11 cellular contexts compared by ENCODE assay signal in the genomic region with DNA sequence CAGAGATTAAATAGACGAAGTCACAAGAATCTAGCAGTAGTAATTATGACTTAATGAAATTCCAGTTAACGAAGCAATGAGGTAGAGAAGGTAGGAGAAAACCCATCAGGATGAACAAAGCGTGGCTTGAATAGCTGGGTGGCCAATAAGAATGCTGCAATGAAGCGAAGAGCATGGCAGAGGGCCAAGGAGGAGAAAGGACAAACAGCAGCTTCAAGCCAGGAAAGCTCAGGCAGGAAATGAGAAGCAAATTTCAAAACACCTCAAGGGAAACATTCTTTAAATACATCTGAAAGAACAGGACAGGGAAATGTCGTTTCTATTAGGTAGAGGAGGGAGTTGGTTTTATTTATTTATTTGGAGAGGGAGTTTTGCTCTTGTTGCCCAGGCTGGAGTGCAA.
DNase-seq lines count a peak whose midpoint lies in the region; ATAC-seq and TF ChIP-seq lines count a peak whose summit lies in the region.
"Had no signal": no experiment of that assay in that cellular context is flagged by ENCODE, and none has a peak within 500 bp of the region (broad histone marks: within the 10 kb centered on the region; RNA-seq: fewer than 3 reads in every experiment).

No MANE protein-coding gene starts in this region.

- no peak overlapping the region for H3K4me3 ChIP-seq in cardiac fibroblast (replicated peaks in 1 of 2; ENCODE audit: low read depth in 2 of 2, low read length in 2 of 2)
- no peak overlapping the region for H3K4me3 ChIP-seq in upper lobe of right lung
- H3K4me3 ChIP-seq: skin epidermis had no signal

- no peak overlapping the region for H3K27ac ChIP-seq in upper lobe of right lung

- no peaks in the 10 kb centered on the region for H3K9me3 ChIP-seq in upper lobe of right lung

- POLR2A ChIA-PET in HEK293T (lab: Yijun Ruan, JAX): no interaction called here

- ATAC-seq in upper lobe of right lung: peak; percentile 61
- ATAC-seq in HG03108 (IDR thresholded peaks at IDR 0.05; ENCODE audit: unreplicated experiment): no peak
- ATAC-seq: activated CD8-positive, alpha-beta T cell treated with anti-CD3 and anti-CD28 coated beads, Interleukin-2, amount 10 ng/mL, durations not matched to agents 7 days and 5 days had no signal

- H3K4me1 ChIP-seq in upper lobe of right lung: no peaks in the 10 kb centered on the region

- DNase-seq in NCI-H2029 (lab: John Stamatoyannopoulos, UW) (peak; percentile 59), cardiac fibroblast (ENCODE audit: low read depth in 2 of 2) (peak; percentile 90 to 93), kidney tubule cell (ENCODE audit: low spot score) (peak; percentile 83), upper lobe of right lung (no peak), HEK293T (ENCODE audit: extremely low spot score) (no peak), AG08396 (ENCODE audit: low spot score) (no peak)
- DNase-seq: activated CD8-positive, alpha-beta T cell treated with anti-CD3 and anti-CD28 coated beads, Interleukin-2, amount 10 ng/mL, durations not matched to agents 7 days and 5 days; DND-41; foreskin melanocyte had no signal

- CTCF ChIA-PET in HEK293T (lab: Yijun Ruan, JAX): interaction anchor here (1.7 kb wide), 1 partner anchor 12 kb away, joined by 7 read pairs; no protein-coding TSS in a partner anchor

- no peaks in the 10 kb centered on the region for H3K36me3 ChIP-seq in upper lobe of right lung

- intact Hi-C loops in upper lobe of right lung (cut with DNase I): no loop called here

- TF ChIP-seq CTCF in cardiac fibroblast (IDR thresholded peaks at IDR 0.05; ENCODE audit: low read depth, low read length): no peak
- TF ChIP-seq CTCF in upper lobe of right lung (IDR thresholded peaks at IDR 0.05): no peak

- H3K27me3 ChIP-seq in upper lobe of right lung: no peaks in the 10 kb centered on the region

TF ChIP-seq in HEK293T, 16 proteins besides CTCF, POLR2A, EP300 and RAD21:
- TF ChIP-seq CTBP1 (IDR thresholded peaks at IDR 0.05; ENCODE audit: borderline replicate concordance): no peak
- no peak for TF ChIP-seq ZNF384 (IDR thresholded peaks at IDR 0.05)
- no peak for TF ChIP-seq ARNT (IDR thresholded peaks at IDR 0.05)
- no peak for TF ChIP-seq ELF4 (IDR thresholded peaks at IDR 0.05)
- TF ChIP-seq LEF1 (IDR thresholded peaks at IDR 0.05; ENCODE audit: borderline replicate concordance): no peak
- no peak for TF ChIP-seq PKNOX1 (IDR thresholded peaks at IDR 0.05)
- TF ChIP-seq BHLHE40 (IDR thresholded peaks at IDR 0.05; ENCODE audit: borderline replicate concordance): no peak
- TF ChIP-seq HDGF (IDR thresholded peaks at IDR 0.05; ENCODE audit: borderline replicate concordance): no peak
- TF ChIP-seq FOXM1 (IDR thresholded peaks at IDR 0.05; ENCODE audit: borderline replicate concordance): no peak
- no peak for TF ChIP-seq FOXA1 (IDR thresholded peaks at IDR 0.05)
- no peak for TF ChIP-seq NFRKB (IDR thresholded peaks at IDR 0.05)

Comparison
In these comparisons a context has a peak if more than half of its experiments do, and no peak if none do; other contexts are left out.
1. DNase-seq: peak in NCI-H2029 (single experiment), cardiac fibroblast (2 of 2) and kidney tubule cell (single experiment); none in upper lobe of right lung (single experiment), HEK293T (single experiment) and AG08396 (single experiment).